ENCODE assay signal across 19 cellular contexts in genomic region chr6:142933701-142934100, GRCh38. TPM values are rescaled to one million over a fixed set of nuclear protein-coding genes. Genes with fewer than 3 reads are reported as not detected.
A peak's percentile ranks its signal among the peaks of the same experiment; 100 is the strongest.
DNase-seq lines count a peak whose midpoint lies in the region; ATAC-seq lines count a peak whose summit lies in the region.
"Had no signal": no experiment of that assay in that cellular context is flagged by ENCODE, and none has a peak within 500 bp of the region (broad histone marks: within the 10 kb centered on the region; RNA-seq: fewer than 3 reads in every experiment).

No MANE protein-coding gene starts in this region.

- POLR2A ChIA-PET in CD8-positive, alpha-beta memory T cell (lab: Charles Lee): interaction anchor here (0.5 kb wide), 1 partner anchor 29 kb away, joined by 4 read pairs; no protein-coding TSS in a partner anchor
- POLR2A ChIA-PET in naive thymus-derived CD4-positive, alpha-beta T cell (lab: Charles Lee): interaction anchor here (0.6 to 3.6 kb wide), 5 partner anchors 10 to 48 kb away, joined by 3 to 21 read pairs (median 4); no protein-coding TSS in a partner anchor

- intact Hi-C loops in naive thymus-derived CD4-positive, alpha-beta T cell (cut with micrococcal nuclease): loop anchor here (1.0 to 10.0 kb wide), 2 partner anchors 9 to 1221 kb away; partner anchors contain the start of gene STX11 (in 1 of the 2)

- H3K27me3 ChIP-seq in CD8-positive, alpha-beta memory T cell (ENCODE audit: insufficient read depth, low read length, poor library complexity, severe bottlenecking): no peaks in the 10 kb centered on the region
- no peaks in the 10 kb centered on the region for H3K27me3 ChIP-seq in naive thymus-derived CD4-positive, alpha-beta T cell (ENCODE audit: control insufficient read depth in 2 of 2, insufficient read depth in 2 of 2, low read length in 2 of 2)
- H3K27me3 ChIP-seq: right atrium auricular region had no signal

- CTCF ChIA-PET in CD8-positive, alpha-beta memory T cell (lab: Charles Lee): interaction anchor here (1.7 kb wide), 1 partner anchor 13 kb away, joined by 3 read pairs; no protein-coding TSS in a partner anchor
- CTCF ChIA-PET in naive thymus-derived CD4-positive, alpha-beta T cell (lab: Charles Lee): interaction anchor here (0.6 to 1.2 kb wide), 3 partner anchors 62 to 153 kb away, joined by 3 read pairs; no protein-coding TSS in a partner anchor

- H3K27me3 Mint-ChIP-seq in T-helper 2 cell treated with Interferon-gamma antibody and Interleukin-4, amounts not matched to agents 5 μg/mL and 100 μg/mL, for 36 hours (ENCODE audit: low read depth): no peaks in the 10 kb centered on the region
- no peaks in the 10 kb centered on the region for H3K27me3 Mint-ChIP-seq in CD8-positive, alpha-beta memory T cell
- H3K27me3 Mint-ChIP-seq in activated T-helper 17 cell treated with anti-CD3 and anti-CD28 coated beads, Interleukin-2, amount 50 U/mL, for 72 hours: no peaks in the 10 kb centered on the region
- H3K27me3 Mint-ChIP-seq in naive thymus-derived CD4-positive, alpha-beta T cell: no peaks in the 10 kb centered on the region

- ATAC-seq in activated T-helper 17 cell treated with anti-CD3 and anti-CD28 coated beads, Interleukin-2, amount 50 U/mL, for 72 hours (replicated peaks): no peak
- ATAC-seq in naive thymus-derived CD4-positive, alpha-beta T cell: no peak
- no peak for ATAC-seq in HG03139 (IDR thresholded peaks at IDR 0.05; ENCODE audit: unreplicated experiment)
- no peak for ATAC-seq in GM19023 (IDR thresholded peaks at IDR 0.05; ENCODE audit: unreplicated experiment)
- ATAC-seq: K562, lower lobe of right lung had no signal

- H3K4me3 ChIP-seq in CD8-positive, alpha-beta memory T cell (ENCODE audit: low read length): no peak overlapping the region
- H3K4me3 ChIP-seq in naive thymus-derived CD4-positive, alpha-beta T cell (ENCODE audit: low read length): no peak overlapping the region
- H3K4me3 ChIP-seq: GM23248, K562, lower lobe of right lung, right atrium auricular region had no signal

- H3K4me1 Mint-ChIP-seq in T-helper 2 cell treated with Interferon-gamma antibody and Interleukin-4, amounts not matched to agents 5 μg/mL and 100 μg/mL, for 36 hours (ENCODE audit: low read depth): peaks cover 72% of the 10 kb centered on the region
- peaks cover 90 to 100% (median 100%) of the 10 kb centered on the region in 3 donors for H3K4me1 Mint-ChIP-seq in CD8-positive, alpha-beta memory T cell
- H3K4me1 Mint-ChIP-seq in activated T-helper 17 cell treated with anti-CD3 and anti-CD28 coated beads, Interleukin-2, amount 50 U/mL, for 72 hours: peaks cover 56% of the 10 kb centered on the region
- H3K4me1 Mint-ChIP-seq in naive thymus-derived CD4-positive, alpha-beta T cell: peaks cover 50 to 100% (median 99%) of the 10 kb centered on the region in 7 donors

- H3K9me3 ChIP-seq in CD8-positive, alpha-beta memory T cell (ENCODE audit: low read length): no peaks in the 10 kb centered on the region
- H3K9me3 ChIP-seq in naive thymus-derived CD4-positive, alpha-beta T cell (ENCODE audit: control insufficient read depth in 2 of 3, low read length in 3 of 3): no peaks in the 10 kb centered on the region
- H3K9me3 ChIP-seq: lower lobe of right lung, right atrium auricular region had no signal

- no peaks in the 10 kb centered on the region for H3K36me3 ChIP-seq in CD8-positive, alpha-beta memory T cell (ENCODE audit: insufficient read depth, low read length)
- H3K36me3 ChIP-seq in naive thymus-derived CD4-positive, alpha-beta T cell (ENCODE audit: control insufficient read depth in 2 of 3, insufficient read depth in 3 of 3, low read length in 3 of 3): no peaks in the 10 kb centered on the region
- H3K36me3 ChIP-seq: lower lobe of right lung, right atrium auricular region had no signal

- peaks cover 19% of the 10 kb centered on the region for H3K36me3 Mint-ChIP-seq in T-helper 2 cell treated with Interferon-gamma antibody and Interleukin-4, amounts not matched to agents 5 μg/mL and 100 μg/mL, for 36 hours (ENCODE audit: low read depth)
- peaks cover 0 to 25% (median 1%) of the 10 kb centered on the region in 3 donors for H3K36me3 Mint-ChIP-seq in CD8-positive, alpha-beta memory T cell
- peaks cover 82% of the 10 kb centered on the region for H3K36me3 Mint-ChIP-seq in activated T-helper 17 cell treated with anti-CD3 and anti-CD28 coated beads, Interleukin-2, amount 50 U/mL, for 72 hours (ENCODE audit: low read depth)
- peaks cover 3 to 27% (median 5%) of the 10 kb centered on the region in 5 donors for H3K36me3 Mint-ChIP-seq in naive thymus-derived CD4-positive, alpha-beta T cell

- DNase-seq in T-helper 2 cell treated with Interferon-gamma antibody and Interleukin-4, amounts not matched to agents 5 μg/mL and 100 μg/mL, for 36 hours (ENCODE audit: low spot score): no peak
- DNase-seq in T-helper 2 cell (no peak), midbrain (lab: John Stamatoyannopoulos, UW) (no peak)
- DNase-seq in CD8-positive, alpha-beta memory T cell: no peak
- DNase-seq in naive thymus-derived CD4-positive, alpha-beta T cell: no peak
- DNase-seq: 8988T; activated CD8-positive, alpha-beta memory T cell treated with anti-CD3 and anti-CD28 coated beads for 24 hours; activated gamma-delta T cell treated with Interleukin-2 at 50 U/mL for 16 hours; GM23248; lower lobe of right lung; NCI-H1092 treated with DMSO at 0.1 percent for 48 hours; NCI-H2081 treated with DMSO at 0.1 percent for 48 hours; NCI-H524 treated with DMSO at 0.1 percent for 48 hours had no signal

- H3K9me3 Mint-ChIP-seq in T-helper 2 cell treated with Interferon-gamma antibody and Interleukin-4, amounts not matched to agents 5 μg/mL and 100 μg/mL, for 36 hours: no peaks in the 10 kb centered on the region
- no peaks in the 10 kb centered on the region for H3K9me3 Mint-ChIP-seq in CD8-positive, alpha-beta memory T cell
- H3K9me3 Mint-ChIP-seq in activated T-helper 17 cell treated with anti-CD3 and anti-CD28 coated beads, Interleukin-2, amount 50 U/mL, for 72 hours: no peaks in the 10 kb centered on the region
- H3K9me3 Mint-ChIP-seq in naive thymus-derived CD4-positive, alpha-beta T cell: no peaks in the 10 kb centered on the region

- peak overlapping the region; percentile 12 for H3K4me3 Mint-ChIP-seq in T-helper 2 cell treated with Interferon-gamma antibody and Interleukin-4, amounts not matched to agents 5 μg/mL and 100 μg/mL, for 36 hours
- H3K4me3 Mint-ChIP-seq in CD8-positive, alpha-beta memory T cell: peak overlapping the region in 6 of 7 donors; percentile 16 to 92 (median 86)
- peak overlapping the region; percentile 90 for H3K4me3 Mint-ChIP-seq in activated T-helper 17 cell treated with anti-CD3 and anti-CD28 coated beads, Interleukin-2, amount 50 U/mL, for 72 hours
- peak overlapping the region in 8 of 10 donors; percentile 17 to 98 (median 76) for H3K4me3 Mint-ChIP-seq in naive thymus-derived CD4-positive, alpha-beta T cell
- H3K4me3 Mint-ChIP-seq: type B pancreatic cell had no signal

- no peak overlapping the region for H3K27ac Mint-ChIP-seq in T-helper 2 cell treated with Interferon-gamma antibody and Interleukin-4, amounts not matched to agents 5 μg/mL and 100 μg/mL, for 36 hours
- peak overlapping the region; percentile 22 to 99 (median 96) for H3K27ac Mint-ChIP-seq in CD8-positive, alpha-beta memory T cell
- peak overlapping the region; percentile 73 for H3K27ac Mint-ChIP-seq in activated T-helper 17 cell treated with anti-CD3 and anti-CD28 coated beads, Interleukin-2, amount 50 U/mL, for 72 hours
- H3K27ac Mint-ChIP-seq in naive thymus-derived CD4-positive, alpha-beta T cell: peak overlapping the region in 8 of 9 donors; percentile 12 to 100 (median 80)
- H3K27ac Mint-ChIP-seq: type B pancreatic cell had no signal

- no peak overlapping the region for H3K27ac ChIP-seq in CD8-positive, alpha-beta memory T cell (ENCODE audit: low read depth, low read length)
- H3K27ac ChIP-seq in naive thymus-derived CD4-positive, alpha-beta T cell (ENCODE audit: low read depth, low read length): peak overlapping the region; percentile 59
- H3K27ac ChIP-seq: GM23248, lower lobe of right lung, right atrium auricular region had no signal

- peaks cover 96% of the 10 kb centered on the region for H3K4me1 ChIP-seq in CD8-positive, alpha-beta memory T cell (ENCODE audit: insufficient read depth, low read length)
- H3K4me1 ChIP-seq in naive thymus-derived CD4-positive, alpha-beta T cell (ENCODE audit: control insufficient read depth in 2 of 2, insufficient read depth in 2 of 2, low read length in 2 of 2): peaks cover 70 to 83% of the 10 kb centered on the region in 2 donors

RNA-seq across cellular contexts. Expression of gene HIVEP2, which starts 11.3 kb away (rescaled TPM):
- total RNA-seq in CD8-positive, alpha-beta memory T cell: 10 to 100 TPM; 37.1 to 37.2 TPM
- 15.4 TPM for polyA plus RNA-seq in CD8-positive, alpha-beta memory T cell
- 10 to 100 TPM; 33.0 to 53.5 TPM for total RNA-seq in activated T-helper 17 cell treated with anti-CD3 and anti-CD28 coated beads, Interleukin-2, amount 50 U/mL, for 72 hours
- 10 to 100 TPM; 26.8 to 92.1 (median 58.9) TPM for total RNA-seq in naive thymus-derived CD4-positive, alpha-beta T cell
- polyA plus RNA-seq in naive thymus-derived CD4-positive, alpha-beta T cell: 10 to 100 TPM; 12.2 to 29.0 TPM

Comparison
In these comparisons a context has a peak if more than half of its experiments do, and no peak if none do; other contexts are left out.
1. H3K4me3 Mint-ChIP-seq: peak in every context shown above with its lines; median percentile 90 in activated T-helper 17 cell treated with anti-CD3 and anti-CD28 coated beads, Interleukin-2, amount 50 U/mL, for 72 hours; 86 in CD8-positive, alpha-beta memory T cell; 76 in naive thymus-derived CD4-positive, alpha-beta T cell; 12 in T-helper 2 cell treated with Interferon-gamma antibody and Interleukin-4, amounts not matched to agents 5 μg/mL and 100 μg/mL, for 36 hours.